In the genomic region with DNA sequence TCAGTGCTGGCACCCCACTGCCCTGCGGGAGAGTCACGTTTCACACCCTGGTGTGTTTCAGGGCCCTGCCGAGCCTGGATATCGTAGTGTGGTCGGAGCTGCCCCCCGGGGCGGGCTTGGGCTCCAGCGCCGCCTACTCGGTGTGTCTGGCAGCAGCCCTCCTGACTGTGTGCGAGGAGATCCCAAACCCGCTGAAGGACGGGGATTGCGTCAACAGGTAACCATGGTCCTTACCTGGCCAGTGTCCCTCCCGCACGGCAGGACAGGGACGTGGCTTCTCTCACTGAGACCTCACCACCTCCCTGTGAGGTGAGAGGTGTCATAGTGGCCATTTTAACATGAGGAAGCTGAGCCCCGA, we compare ENCODE assay signal across 18 cellular contexts.
"Had no signal": no experiment of that assay in that cellular context is flagged by ENCODE, and none has a peak within 500 bp of the region (broad histone marks: within the 10 kb centered on the region; RNA-seq: fewer than 3 reads in every experiment).

No MANE protein-coding gene starts in this region.

- H3K36me3 Mint-ChIP-seq: natural killer cell had no signal

- DNase-seq: activated CD4-positive, alpha-beta memory T cell treated with anti-CD3 and anti-CD28 coated beads, Interleukin-2, amount 10 ng/mL, durations not matched to agents 7 days and 5 days; activated effector memory CD4-positive, alpha-beta T cell treated with anti-CD3 and anti-CD28 coated beads, Interleukin-2, amount 50 U/mL, for 16 hours; activated naive CD8-positive, alpha-beta T cell treated with anti-CD3 and anti-CD28 coated beads for 36 hours; activated T-cell treated with anti-CD3 and anti-CD28 coated beads, Interleukin-2, amount 50 U/mL, for 4 hours; amygdala; body of pancreas; effector CD8-positive, alpha-beta T cell; natural killer cell; occipital lobe; stomach had no signal

- H3K27me3 ChIP-seq: body of pancreas, heart left ventricle, left lung, right atrium auricular region, stomach had no signal

- H3K9me3 Mint-ChIP-seq: activated CD4-positive, alpha-beta memory T cell treated with anti-CD3 and anti-CD28 coated beads, Interleukin-2, amount 10 ng/mL, durations not matched to agents 7 days and 5 days; activated naive CD8-positive, alpha-beta T cell treated with anti-CD3 and anti-CD28 coated beads for 36 hours; activated T-cell treated with anti-CD3 and anti-CD28 coated beads, Interleukin-2, amount 50 U/mL, for 4 hours; central memory CD8-positive, alpha-beta T cell; natural killer cell had no signal

- H3K4me2 ChIP-seq: smooth muscle cell had no signal

- H3K27me3 Mint-ChIP-seq: activated CD4-positive, alpha-beta memory T cell treated with anti-CD3 and anti-CD28 coated beads, Interleukin-2, amount 10 ng/mL, durations not matched to agents 7 days and 5 days; activated naive CD8-positive, alpha-beta T cell treated with anti-CD3 and anti-CD28 coated beads for 36 hours; central memory CD8-positive, alpha-beta T cell; progenitor cell of endocrine pancreas had no signal

- H3K9me3 ChIP-seq: body of pancreas, heart left ventricle, left lung, right atrium auricular region, stomach, thoracic aorta had no signal

- H3K27ac Mint-ChIP-seq: activated CD4-positive, alpha-beta memory T cell treated with anti-CD3 and anti-CD28 coated beads, Interleukin-2, amount 10 ng/mL, durations not matched to agents 7 days and 5 days; activated naive CD8-positive, alpha-beta T cell treated with anti-CD3 and anti-CD28 coated beads for 36 hours; natural killer cell; progenitor cell of endocrine pancreas had no signal

- H3K4me3 ChIP-seq: body of pancreas, heart left ventricle, left lung, right atrium auricular region, SK-N-MC, smooth muscle cell, stomach, thoracic aorta had no signal

- H3K27ac ChIP-seq: body of pancreas, heart left ventricle, right atrium auricular region, SK-N-MC, stomach, thoracic aorta had no signal

- H3K4me1 Mint-ChIP-seq: activated naive CD8-positive, alpha-beta T cell treated with anti-CD3 and anti-CD28 coated beads for 36 hours; central memory CD8-positive, alpha-beta T cell; natural killer cell had no signal

- H3K4me1 ChIP-seq: body of pancreas, heart left ventricle, right atrium auricular region, stomach had no signal

- H3K4me3 Mint-ChIP-seq: activated CD4-positive, alpha-beta memory T cell treated with anti-CD3 and anti-CD28 coated beads, Interleukin-2, amount 10 ng/mL, durations not matched to agents 7 days and 5 days; activated naive CD8-positive, alpha-beta T cell treated with anti-CD3 and anti-CD28 coated beads for 36 hours; activated T-cell treated with anti-CD3 and anti-CD28 coated beads, Interleukin-2, amount 50 U/mL, for 4 hours; central memory CD8-positive, alpha-beta T cell; natural killer cell had no signal
